In genomic region chr12:109892748-109893147, GRCh38 we compare ENCODE assay signal across 12 cellular contexts. TPM values are rescaled to one million over a fixed set of nuclear protein-coding genes. Genes with fewer than 3 reads are reported as not detected.
DNase-seq lines count a peak whose midpoint lies in the region; ATAC-seq and TF ChIP-seq lines count a peak whose summit lies in the region.
"Had no signal": no experiment of that assay in that cellular context is flagged by ENCODE, and none has a peak within 500 bp of the region (broad histone marks: within the 10 kb centered on the region; RNA-seq: fewer than 3 reads in every experiment).

No MANE protein-coding gene starts in this region.

- intact Hi-C loops in mucosa of descending colon (cut with DNase I, micrococcal nuclease) (no loop called here), vagina (cut with DNase I) (no loop called here)

- no peaks in the 10 kb centered on the region for H3K9me3 ChIP-seq in mucosa of descending colon
- H3K9me3 ChIP-seq in vagina, result no peaks in the 10 kb centered on the region
- H3K9me3 ChIP-seq: heart left ventricle had no signal

- no peak for TF ChIP-seq CTCF in mucosa of descending colon (IDR thresholded peaks at IDR 0.05)
- TF ChIP-seq CTCF in vagina (IDR thresholded peaks at IDR 0.05), result no peak

- H3K4me1 ChIP-seq in mucosa of descending colon (ENCODE audit: low read depth) (no peaks in the 10 kb centered on the region), vagina (peaks cover 20% of the 10 kb centered on the region)

- H3K4me3 ChIP-seq in mucosa of descending colon, result no peak overlapping the region
- no peak overlapping the region for H3K4me3 ChIP-seq in vagina
- H3K4me3 ChIP-seq: heart left ventricle had no signal

- no peaks in the 10 kb centered on the region for H3K27me3 ChIP-seq in vagina
- H3K27me3 ChIP-seq: heart left ventricle had no signal

- H3K36me3 ChIP-seq in mucosa of descending colon (ENCODE audit: low read depth) (no peaks in the 10 kb centered on the region), vagina (no peaks in the 10 kb centered on the region)
- H3K36me3 ChIP-seq: heart left ventricle had no signal

- ATAC-seq in GM18517 (IDR thresholded peaks at IDR 0.05; ENCODE audit: unreplicated experiment) (peak; percentile 74), GM21423 (IDR thresholded peaks at IDR 0.05; ENCODE audit: unreplicated experiment) (peak; percentile 61), HG03432 (IDR thresholded peaks at IDR 0.05; ENCODE audit: unreplicated experiment) (peak; percentile 71), mucosa of descending colon (peak; percentile 49)
- ATAC-seq: heart left ventricle had no signal

- H3K27ac ChIP-seq in vagina, result no peak overlapping the region
- H3K27ac ChIP-seq: heart left ventricle had no signal

- TF ChIP-seq POLR2A in vagina (IDR thresholded peaks at IDR 0.05), result no peak

- DNase-seq in mucosa of descending colon, result no peak
- no peak for DNase-seq in NK-92 treated with Interleukin-12 subunit alpha and Interleukin-12 subunit beta, amount 100 ng/mL, for 24 hours (lab: John Stamatoyannopoulos, UW)
- DNase-seq in vagina (ENCODE audit: extremely low spot score in 2 of 2), result no peak
- DNase-seq in glomerular visceral epithelial cell (ENCODE audit: extremely low spot score), result no peak
- DNase-seq in DMS79 (lab: John Stamatoyannopoulos, UW), result no peak
- DNase-seq: activated CD8-positive, alpha-beta memory T cell treated with anti-CD3 and anti-CD28 coated beads, Interleukin-2, amount 50 U/mL, for 4 hours; heart left ventricle; NCI-H187 treated with DMSO at 0.1 percent for 48 hours; SHP77 had no signal

RNA-seq across cellular contexts. Expression of gene TCHP, which starts 7.3 kb away (rescaled TPM):
- total RNA-seq in mucosa of descending colon (10 to 100 TPM; 24.7 to 27.8 (median 24.9) TPM), vagina (21.1 TPM)

RNA-seq across cellular contexts. Expression of gene GLTP, which starts 12.4 kb away (rescaled TPM):
- 100 to 1,000 TPM in 1 of 3 donors, 10 to 100 TPM in 2; 58.8 to 101 (median 98.9) TPM for total RNA-seq in mucosa of descending colon
- 158 TPM for total RNA-seq in vagina

RNA-seq across cellular contexts. Expression of gene TRPV4, which starts 59.5 kb away (rescaled TPM):
- under 1 TPM; 0.43 to 0.92 (median 0.48) TPM for total RNA-seq in mucosa of descending colon
- 5.6 TPM for total RNA-seq in vagina
